In genomic region chr10:62433181-62433692, GRCh38 we compare ENCODE assay signal across 8 cellular contexts. TPM values are rescaled to one million over a fixed set of nuclear protein-coding genes. Genes with fewer than 3 reads are reported as not detected.
A peak's percentile ranks its signal among the peaks of the same experiment; 100 is the strongest.
DNase-seq lines count a peak whose midpoint lies in the region; ATAC-seq and TF ChIP-seq lines count a peak whose summit lies in the region.

No MANE protein-coding gene starts in this region.

- no peak overlapping the region for H4K8ac ChIP-seq in mesendoderm (ENCODE audit: low read depth, low read length)

- no peak overlapping the region for H3K18ac ChIP-seq in mesendoderm (ENCODE audit: low read length)

- H2BK5ac ChIP-seq in mesendoderm (ENCODE audit: low read length) = no peak overlapping the region

- H3K27ac ChIP-seq in Panc1 (ENCODE audit: low read length) (peak overlapping the region; percentile 69), mesendoderm (ENCODE audit: low read depth, low read length) (no peak overlapping the region), temporal lobe (ENCODE audit: low read depth, low read length) (peak overlapping the region; percentile 6)

- H2BK15ac ChIP-seq in mesendoderm (replicated peaks; ENCODE audit: low read depth) = no peak overlapping the region

- H3K4ac ChIP-seq in mesendoderm (ENCODE audit: low read depth, low read length) = no peak overlapping the region

- ATAC-seq in GM18867 (IDR thresholded peaks at IDR 0.05; ENCODE audit: unreplicated experiment) = peak; percentile 79
- ATAC-seq in HG02884 (IDR thresholded peaks at IDR 0.05; ENCODE audit: unreplicated experiment) = peak; percentile 94
- peak; percentile 77 for ATAC-seq in Panc1

- H3K79me2 ChIP-seq in mesendoderm (ENCODE audit: control insufficient read depth, insufficient read depth, low read length) = no peaks in the 10 kb centered on the region

- H3K27me3 ChIP-seq in Panc1 (ENCODE audit: control insufficient read depth, insufficient read depth, low read length) (no peaks in the 10 kb centered on the region), mesendoderm (ENCODE audit: insufficient read depth, low read length, poor library complexity) (no peaks in the 10 kb centered on the region)

- POLR2A ChIA-PET in Panc1 (lab: Charles Lee) = no interaction called here

- TF ChIP-seq CTCF in Panc1 (IDR thresholded peaks at IDR 0.05) (no peak), astrocyte of the cerebellum (IDR thresholded peaks at IDR 0.05; ENCODE audit: low read depth, low read length, missing control alignments) (no peak)

- in situ Hi-C loops in Panc1 (cut with HindIII; ENCODE audit: low pct_unique_long_range_greater_than_20kb, low sequenced_read_pairs) (no loop called here), astrocyte of the cerebellum (cut with HindIII; ENCODE audit: low sequenced_read_pairs) (no loop called here)

- no peak overlapping the region for H3K56ac ChIP-seq in mesendoderm (ENCODE audit: low read length)

- CTCF ChIA-PET in Panc1 (lab: Charles Lee) = no interaction called here

- no peak overlapping the region for H2AK5ac ChIP-seq in mesendoderm (ENCODE audit: low read length)

- H3K4me2 ChIP-seq in mesendoderm (ENCODE audit: low read length) = no peak overlapping the region

- no peak overlapping the region for H3K23ac ChIP-seq in mesendoderm (ENCODE audit: low read length)

- H4K5ac ChIP-seq in mesendoderm (ENCODE audit: low read length) = no peak overlapping the region

- H3K36me3 ChIP-seq in Panc1 (ENCODE audit: control insufficient read depth, insufficient read depth, low read length) (no peaks in the 10 kb centered on the region), mesendoderm (ENCODE audit: control insufficient read depth, insufficient read depth, low read length) (no peaks in the 10 kb centered on the region)

- BruUV-seq in Panc1 (replicated peaks; lab: Mats Ljungman, UMichigan) = no TSS peak

- H3K9me3 ChIP-seq in Panc1 (ENCODE audit: control insufficient read depth, insufficient read depth, low read depth, low read length) = no peaks in the 10 kb centered on the region; the same call in 1 of the 2 replicates

- peak; percentile 69 for DNase-seq in Panc1 (ENCODE audit: low read depth, low spot score)
- DNase-seq in astrocyte of the cerebellum (ENCODE audit: low read depth) = peak; percentile 90
- peak; percentile 36 for DNase-seq in mesendoderm
- no peak for DNase-seq in middle frontal gyrus (ENCODE audit: extremely low spot score, low spot score)
- no peak for DNase-seq in NCI-H526 (lab: John Stamatoyannopoulos, UW)

- intact Hi-C loops in Panc1 (cut with micrococcal nuclease; ENCODE audit: unreplicated experiment) = no loop called here

- no CpG with 5 or more reads among the region's 5 CpGs for WGBS in mesendoderm (ENCODE audit: extremely low coverage, insufficient coverage, low lambda C conversion rate)

- H3K79me1 ChIP-seq in mesendoderm (ENCODE audit: low read length) = no peaks in the 10 kb centered on the region

- no peak overlapping the region for H2BK120ac ChIP-seq in mesendoderm (ENCODE audit: low read depth, low read length)

- peaks cover 22% of the 10 kb centered on the region for H3K4me1 ChIP-seq in Panc1 (ENCODE audit: control insufficient read depth, insufficient read depth, low read length)
- no peaks in the 10 kb centered on the region for H3K4me1 ChIP-seq in mesendoderm (ENCODE audit: control insufficient read depth, low read depth, low read length)

- no peak overlapping the region for H3K9ac ChIP-seq in mesendoderm (ENCODE audit: low read length)

- no peak overlapping the region for H3K4me3 ChIP-seq in Panc1 (ENCODE audit: low read depth in 2 of 2, low read length in 2 of 2)
- no peak overlapping the region for H3K4me3 ChIP-seq in astrocyte of the cerebellum (ENCODE audit: low read depth, low read length)
- no peak overlapping the region for H3K4me3 ChIP-seq in mesendoderm (ENCODE audit: low read length)

RNA-seq across cellular contexts. Expression of gene ZNF365, which starts 59.1 kb away (rescaled TPM):
- total RNA-seq in Panc1 (2021; ENCODE audit: unreplicated experiment) (22.8 TPM), temporal lobe (16.2 TPM)
- 12.7 TPM for polyA plus RNA-seq in Panc1 (2012; ENCODE audit: insufficient read length)
- 0.21 TPM for polyA plus RNA-seq in mesendoderm (2013, experiment 1 of 2)
- polyA plus RNA-seq in mesendoderm (2013, experiment 2 of 2) = 0.20 TPM

Comparison
In these comparisons a context has a peak if more than half of its experiments do, and no peak if none do; other contexts are left out.
1. DNase-seq: peak in Panc1 (single experiment), astrocyte of the cerebellum (single experiment) and mesendoderm (single experiment); none in middle frontal gyrus (single experiment) and NCI-H526 (0 of 2).
2. Peak in every context shown above with its lines, with median percentiles within 50 percentile points of each other: ATAC-seq.